Comparison of ENCODE assay signal across 28 cellular contexts in genomic region chr15:73485372-73485771, GRCh38. TPM values are rescaled to one million over a fixed set of nuclear protein-coding genes. Genes with fewer than 3 reads are reported as not detected.
"Had no signal": no experiment of that assay in that cellular context is flagged by ENCODE, and none has a peak within 500 bp of the region (broad histone marks: within the 10 kb centered on the region; RNA-seq: fewer than 3 reads in every experiment).

No MANE protein-coding gene starts in this region.

- H3K27me3 ChIP-seq: colonic mucosa had no signal

- H3K4me3 ChIP-seq: colonic mucosa had no signal

- H3K36me3 ChIP-seq: colonic mucosa had no signal

- H3K27ac ChIP-seq: colonic mucosa had no signal

- ATAC-seq: activated CD4-positive, CD25-positive, alpha-beta regulatory T cell treated with anti-CD3 and anti-CD28 coated beads, Interleukin-2, amount 50 U/mL, for 24 hours; activated CD8-positive, alpha-beta T cell treated with anti-CD3 and anti-CD28 coated beads for 36 hours; activated T-cell treated with anti-CD3 and anti-CD28 coated beads, Interleukin-2, amount 50 U/mL, for 72 hours; PC-3 had no signal

- DNase-seq: activated CD4-positive, alpha-beta T cell treated with anti-CD3 and anti-CD28 coated beads for 4 hours; activated CD8-positive, alpha-beta memory T cell treated with anti-CD3 and anti-CD28 coated beads, Interleukin-2, amount 50 U/mL, for 4 hours; activated CD8-positive, alpha-beta T cell treated with anti-CD3 and anti-CD28 coated beads for 36 hours; activated gamma-delta T cell treated with Interleukin-2 at 50 U/mL for 16 hours; activated naive CD4-positive, alpha-beta T cell treated with anti-CD3 and anti-CD28 coated beads, Interleukin-2, amount 10 ng/mL, durations not matched to agents 7 days and 5 days; activated naive CD8-positive, alpha-beta T cell treated with anti-CD3 and anti-CD28 coated beads for 36 hours; activated T-cell treated with anti-CD3 and anti-CD28 coated beads, Interleukin-2, amount 50 U/mL, for 72 hours; anterior cingulate cortex; caudate nucleus; colonic mucosa; Karpas-422; NCI-H1105 treated with DMSO at 0.1 percent for 48 hours; NCI-H1436 treated with DMSO at 0.1 percent for 48 hours; NCI-H187; NCI-H2081; NCI-H2171; NCI-H2227 treated with DMSO at 0.1 percent for 48 hours; NCI-H526 treated with DMSO at 0.1 percent for 48 hours; PC-3; SHP77 treated with DMSO at 0.1 percent for 48 hours; T-helper 2 cell; T1000 had no signal

- H3K4me1 ChIP-seq: colonic mucosa had no signal

- H3K9me3 ChIP-seq: colonic mucosa had no signal

RNA-seq across cellular contexts. Expression of gene REC114, which starts 42.4 kb away (rescaled TPM):
- total RNA-seq: activated CD8-positive, alpha-beta T cell treated with anti-CD3 and anti-CD28 coated beads for 36 hours; activated naive CD8-positive, alpha-beta T cell treated with anti-CD3 and anti-CD28 coated beads for 36 hours; activated T-cell treated with anti-CD3 and anti-CD28 coated beads, Interleukin-2, amount 50 U/mL, for 72 hours; activated T-helper 2 cell treated with anti-CD3 and anti-CD28 coated beads, Interferon-gamma antibody, Interleukin-2, Interleukin-4, amounts not matched to agents 10 μg/mL and 5 μg/mL and 100 μg/mL, durations not matched to agents 14 hours and 24 hours and 36 hours; cerebellum; colonic mucosa; NCI-H460; PC-3; SK-MEL-5 had no signal
- polyA plus RNA-seq: adipose tissue had no signal
